In the genomic region with DNA sequence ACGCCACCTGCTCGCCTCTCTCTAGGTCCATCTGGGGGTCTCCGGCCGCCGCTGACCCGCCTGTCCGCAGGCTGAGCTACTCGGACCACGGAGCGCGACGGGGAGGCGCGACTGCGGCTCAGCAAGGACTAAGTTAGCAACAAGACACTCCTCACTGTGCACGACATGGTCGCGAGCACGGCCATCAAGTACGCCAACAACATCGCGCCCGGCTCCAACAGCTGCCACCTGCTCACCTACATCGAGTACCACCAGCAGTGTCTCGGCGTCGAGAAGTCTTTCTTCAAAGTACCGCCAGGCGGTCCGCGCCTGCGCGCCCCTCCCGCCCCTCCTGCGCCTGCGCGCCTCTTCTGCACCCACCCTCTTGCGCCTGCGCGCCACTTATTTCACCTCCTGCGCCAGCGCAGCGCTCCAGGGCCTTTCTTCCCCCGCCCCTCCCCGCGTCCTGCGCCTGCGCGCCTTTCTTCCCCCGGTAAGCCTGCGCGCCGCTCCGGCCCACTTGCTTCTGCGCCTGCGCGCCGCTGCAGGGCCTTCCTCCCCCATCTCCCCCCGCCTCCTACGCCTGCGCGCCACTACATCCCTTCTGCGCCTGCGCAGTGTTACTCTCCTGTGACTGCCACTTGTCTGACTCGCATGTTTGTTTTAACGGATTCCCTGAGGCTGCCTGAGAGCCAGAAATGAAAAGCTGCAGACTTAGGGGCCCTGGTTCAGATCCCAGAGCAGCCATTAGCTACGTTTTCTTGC, we compare ENCODE assay signal across 8 cellular contexts.
DNase-seq lines count a peak whose midpoint lies in the region; ATAC-seq, FAIRE-seq and TF ChIP-seq lines count a peak whose summit lies in the region.

No MANE protein-coding gene starts in this region.

- H3K4me3 Mint-ChIP-seq in progenitor cell of endocrine pancreas (ENCODE audit: low read depth) = peak overlapping the region; percentile 98

- peak; percentile 41 for TF ChIP-seq CTCF in progenitor cell of endocrine pancreas (IDR thresholded peaks at IDR 0.05; ENCODE audit: unreplicated experiment)

- peak overlapping the region; percentile 64 for H3K27ac ChIP-seq in angular gyrus (ENCODE audit: low read depth, low read length)

- FAIRE-seq in GM12892 (lab: Jason Lieb, UNC) = peak; percentile 100

- peak overlapping the region; percentile 98 for H3K27ac Mint-ChIP-seq in progenitor cell of endocrine pancreas

- peaks cover 23% of the 10 kb centered on the region for H3K36me3 Mint-ChIP-seq in progenitor cell of endocrine pancreas (ENCODE audit: insufficient read depth)

- TF ChIP-seq POLR2A in GM12892 (IDR thresholded peaks at IDR 0.05; ENCODE audit: low read depth, low read length) = peak; percentile 78

- H3K27me3 Mint-ChIP-seq in progenitor cell of endocrine pancreas = no peaks in the 10 kb centered on the region

- H3K4me1 Mint-ChIP-seq in progenitor cell of endocrine pancreas (ENCODE audit: low read depth) = peaks cover 12% of the 10 kb centered on the region

- peaks cover 20% of the 10 kb centered on the region for H3K9me3 Mint-ChIP-seq in progenitor cell of endocrine pancreas (ENCODE audit: low read depth)

- ATAC-seq in HG02852 (IDR thresholded peaks at IDR 0.05; ENCODE audit: unreplicated experiment) (peak; percentile 68), left ventricle myocardium superior (peak; percentile 99)

- DNase-seq in GM12892 (ENCODE audit: insufficient read length) (peak; percentile 99), NCI-H146 treated with DMSO at 0.1 percent for 48 hours (lab: John Stamatoyannopoulos, UW; ENCODE audit: unreplicated experiment) (peak; percentile 98), T-helper 1 cell (peak; percentile 99 to 100 (median 99)), left ventricle myocardium superior (peak; percentile 99), progenitor cell of endocrine pancreas (ENCODE audit: low spot score, unreplicated experiment) (peak; percentile 98), ureter (ENCODE audit: low spot score) (peak; percentile 99)

- intact Hi-C loops in left ventricle myocardium superior (cut with micrococcal nuclease) = no loop called here

Comparison
In these comparisons a context has a peak if more than half of its experiments do, and no peak if none do; other contexts are left out.
1. Peak in every context shown above with its lines: DNase-seq, ATAC-seq and H3K27ac ChIP-seq.